ENCODE assay signal across 2 cellular contexts in genomic region chr1:154863702-154864174, GRCh38.
TF ChIP-seq lines count a peak whose summit lies in the region.

No MANE protein-coding gene starts in this region.

TF ChIP-seq in GM12891, 5 proteins besides CTCF, POLR2A, EP300 and RAD21:
- TF ChIP-seq PAX5 (IDR thresholded peaks at IDR 0.05; ENCODE audit: insufficient read depth, low read length, severe bottlenecking) (no peak), POLR2AphosphoS5 (IDR thresholded peaks at IDR 0.05; ENCODE audit: low read depth, low read length) (no peak; the same call in 1 of the 2 replicates), POU2F2 (IDR thresholded peaks at IDR 0.05; ENCODE audit: low read depth, low read length) (no peak), TAF1 (IDR thresholded peaks at IDR 0.05; ENCODE audit: low read depth, low read length) (no peak), SPI1 (IDR thresholded peaks at IDR 0.05; ENCODE audit: low read depth, low read length) (peak; percentile 58)

TF ChIP-seq in IMR-90, 13 proteins besides CTCF, POLR2A, EP300 and RAD21:
- TF ChIP-seq, protein P1, sequence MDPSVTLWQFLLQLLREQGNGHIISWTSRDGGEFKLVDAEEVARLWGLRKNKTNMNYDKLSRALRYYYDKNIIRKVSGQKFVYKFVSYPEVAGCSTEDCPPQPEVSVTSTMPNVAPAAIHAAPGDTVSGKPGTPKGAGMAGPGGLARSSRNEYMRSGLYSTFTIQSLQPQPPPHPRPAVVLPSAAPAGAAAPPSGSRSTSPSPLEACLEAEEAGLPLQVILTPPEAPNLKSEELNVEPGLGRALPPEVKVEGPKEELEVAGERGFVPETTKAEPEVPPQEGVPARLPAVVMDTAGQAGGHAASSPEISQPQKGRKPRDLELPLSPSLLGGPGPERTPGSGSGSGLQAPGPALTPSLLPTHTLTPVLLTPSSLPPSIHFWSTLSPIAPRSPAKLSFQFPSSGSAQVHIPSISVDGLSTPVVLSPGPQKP (IDR thresholded peaks at IDR 0.05; ENCODE audit: borderline replicate concordance, low read depth, low read length), result no peak
- TF ChIP-seq BHLHE40 (IDR thresholded peaks at IDR 0.05; ENCODE audit: low read depth, low read length), result 0 out of 2 replicates have a peak, but pooled peaks have one; percentile 14
- TF ChIP-seq MAFK (IDR thresholded peaks at IDR 0.05; ENCODE audit: low read depth, low read length), result no peak
- TF ChIP-seq RCOR1 (IDR thresholded peaks at IDR 0.05; ENCODE audit: insufficient replicate concordance, low read length), result peak; percentile 8
- peak; percentile 34 for TF ChIP-seq SMC3 (IDR thresholded peaks at IDR 0.05; ENCODE audit: low read depth, low read length)
TF ChIP-seq in IMR-90: peak in this region for 3.
